ENCODE assay signal across 23 cellular contexts in the genomic region with DNA sequence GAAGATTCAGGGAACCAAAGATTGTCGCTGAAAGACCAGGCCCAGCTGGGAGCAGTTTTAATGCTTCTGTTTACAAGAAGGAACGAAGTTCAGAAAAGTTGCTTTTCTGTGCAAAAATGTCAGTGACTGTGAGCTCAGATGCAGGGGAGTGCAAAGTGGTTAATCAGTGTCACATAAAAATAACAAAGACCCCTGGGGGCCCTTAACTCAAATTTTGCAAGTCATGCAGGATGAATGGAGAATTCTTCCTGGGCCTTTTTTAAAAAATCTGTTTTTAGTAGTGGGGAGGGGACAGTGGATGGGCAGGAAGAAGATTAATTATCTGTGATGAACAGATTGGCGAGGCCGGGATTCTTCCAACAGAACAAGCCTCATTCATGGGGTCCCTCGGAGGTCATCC.
"Had no signal": no experiment of that assay in that cellular context is flagged by ENCODE, and none has a peak within 500 bp of the region (broad histone marks: within the 10 kb centered on the region; RNA-seq: fewer than 3 reads in every experiment).

No MANE protein-coding gene starts in this region.

- H3K27me3 Mint-ChIP-seq: activated CD4-positive, alpha-beta memory T cell treated with anti-CD3 and anti-CD28 coated beads, Interleukin-2, amount 10 ng/mL, durations not matched to agents 7 days and 5 days; activated CD4-positive, alpha-beta T cell treated with anti-CD3 and anti-CD28 coated beads, Interleukin-2, amount 10 ng/mL, durations not matched to agents 24 days and 14 days; activated naive CD8-positive, alpha-beta T cell treated with anti-CD3 and anti-CD28 coated beads, Interleukin-2, amount 50 U/mL, for 24 hours had no signal

- H3K36me3 ChIP-seq: esophagus muscularis mucosa, heart left ventricle, left lung, lower lobe of right lung, right atrium auricular region, suprapubic skin, tibial artery had no signal

- H3K27ac ChIP-seq: esophagus muscularis mucosa, foreskin keratinocyte, heart left ventricle, left lung, lower lobe of right lung, right atrium auricular region, suprapubic skin, tibial artery had no signal

- H3K27me3 ChIP-seq: foreskin keratinocyte, right atrium auricular region, suprapubic skin, tibial artery had no signal

- H3K9me3 ChIP-seq: esophagus muscularis mucosa, heart left ventricle, lower lobe of right lung, right atrium auricular region, suprapubic skin had no signal

- H3K4me3 Mint-ChIP-seq: activated CD4-positive, alpha-beta memory T cell treated with anti-CD3 and anti-CD28 coated beads, Interleukin-2, amount 10 ng/mL, durations not matched to agents 7 days and 5 days; activated CD4-positive, alpha-beta T cell treated with anti-CD3 and anti-CD28 coated beads, Interleukin-2, amount 10 ng/mL, durations not matched to agents 24 days and 14 days; activated naive CD4-positive, alpha-beta T cell treated with anti-CD3 and anti-CD28 coated beads, Interleukin-2, amount 50 U/mL, for 24 hours; activated naive CD8-positive, alpha-beta T cell treated with anti-CD3 and anti-CD28 coated beads, Interleukin-2, amount 50 U/mL, for 24 hours; activated T-cell treated with anti-CD3 and anti-CD28 coated beads, Interleukin-2, amount 50 U/mL, for 4 hours; activated T-helper 17 cell treated with anti-CD3 and anti-CD28 coated beads, Interleukin-2, amount 50 U/mL, for 72 hours had no signal

- ATAC-seq: activated naive CD8-positive, alpha-beta T cell treated with anti-CD3 and anti-CD28 coated beads, Interleukin-2, amount 50 U/mL, for 24 hours; activated T-cell treated with anti-CD3 and anti-CD28 coated beads, Interleukin-2, amount 50 U/mL, for 4 hours; activated T-helper 17 cell treated with anti-CD3 and anti-CD28 coated beads, Interleukin-2, amount 50 U/mL, for 72 hours; foreskin keratinocyte; left lung; lower lobe of right lung had no signal

- H3K4me1 ChIP-seq: foreskin keratinocyte, heart left ventricle, left lung, lower lobe of right lung, right atrium auricular region, tibial artery had no signal

- H3K4me3 ChIP-seq: esophagus muscularis mucosa, heart left ventricle, left lung, lower lobe of right lung, right atrium auricular region, suprapubic skin, tibial artery had no signal

- H3K36me3 Mint-ChIP-seq: activated naive CD4-positive, alpha-beta T cell treated with anti-CD3 and anti-CD28 coated beads, Interleukin-2, amount 50 U/mL, for 24 hours had no signal

- H3K27ac Mint-ChIP-seq: activated CD4-positive, alpha-beta memory T cell treated with anti-CD3 and anti-CD28 coated beads, Interleukin-2, amount 10 ng/mL, durations not matched to agents 7 days and 5 days; activated CD4-positive, alpha-beta T cell treated with anti-CD3 and anti-CD28 coated beads, Interleukin-2, amount 10 ng/mL, durations not matched to agents 24 days and 14 days; activated naive CD4-positive, alpha-beta T cell treated with anti-CD3 and anti-CD28 coated beads, Interleukin-2, amount 50 U/mL, for 24 hours; activated naive CD8-positive, alpha-beta T cell treated with anti-CD3 and anti-CD28 coated beads, Interleukin-2, amount 50 U/mL, for 24 hours; activated T-helper 17 cell treated with anti-CD3 and anti-CD28 coated beads, Interleukin-2, amount 50 U/mL, for 72 hours had no signal

- H3K4me1 Mint-ChIP-seq: activated CD4-positive, alpha-beta memory T cell treated with anti-CD3 and anti-CD28 coated beads, Interleukin-2, amount 10 ng/mL, durations not matched to agents 7 days and 5 days; activated CD4-positive, alpha-beta T cell treated with anti-CD3 and anti-CD28 coated beads, Interleukin-2, amount 10 ng/mL, durations not matched to agents 24 days and 14 days; activated naive CD4-positive, alpha-beta T cell treated with anti-CD3 and anti-CD28 coated beads, Interleukin-2, amount 50 U/mL, for 24 hours; activated naive CD8-positive, alpha-beta T cell treated with anti-CD3 and anti-CD28 coated beads, Interleukin-2, amount 50 U/mL, for 24 hours; activated T-helper 17 cell treated with anti-CD3 and anti-CD28 coated beads, Interleukin-2, amount 50 U/mL, for 72 hours had no signal

- H3K9me3 Mint-ChIP-seq: activated CD4-positive, alpha-beta T cell treated with anti-CD3 and anti-CD28 coated beads, Interleukin-2, amount 10 ng/mL, durations not matched to agents 24 days and 14 days; activated naive CD4-positive, alpha-beta T cell treated with anti-CD3 and anti-CD28 coated beads, Interleukin-2, amount 50 U/mL, for 24 hours; activated naive CD8-positive, alpha-beta T cell treated with anti-CD3 and anti-CD28 coated beads, Interleukin-2, amount 50 U/mL, for 24 hours; activated T-helper 17 cell treated with anti-CD3 and anti-CD28 coated beads, Interleukin-2, amount 50 U/mL, for 72 hours had no signal

- DNase-seq: activated CD4-positive, alpha-beta memory T cell treated with anti-CD3 and anti-CD28 coated beads, Interleukin-2, amount 10 ng/mL, durations not matched to agents 7 days and 5 days; activated CD4-positive, alpha-beta T cell treated with anti-CD3 and anti-CD28 coated beads, Interleukin-2, amount 10 ng/mL, durations not matched to agents 24 days and 14 days; activated CD8-positive, alpha-beta memory T cell treated with anti-CD3 and anti-CD28 coated beads, Interleukin-2, amount 50 U/mL, for 48 hours; activated naive CD8-positive, alpha-beta T cell treated with anti-CD3 and anti-CD28 coated beads, Interleukin-2, amount 50 U/mL, for 24 hours; activated T-cell treated with anti-CD3 and anti-CD28 coated beads, Interleukin-2, amount 50 U/mL, for 4 hours; amygdala; caudate nucleus; cortex of kidney; foreskin keratinocyte; heart left ventricle; kidney glomerular epithelial cell; left lung; lower lobe of right lung; mesenchymal stem cell; stimulated activated CD4-positive, alpha-beta T cell treated with anti-CD3 and anti-CD28 coated beads, Interleukin-15, amount 100 ng/mL, for 24 hours; stimulated activated CD4-positive, alpha-beta T cell treated with anti-CD3 and anti-CD28 coated beads, Interleukin-2, amount 100 ng/mL, for 24 hours; stimulated activated naive CD4-positive, alpha-beta T cell; tibial artery had no signal
